10 cellular contexts compared by ENCODE assay signal in the genomic region with DNA sequence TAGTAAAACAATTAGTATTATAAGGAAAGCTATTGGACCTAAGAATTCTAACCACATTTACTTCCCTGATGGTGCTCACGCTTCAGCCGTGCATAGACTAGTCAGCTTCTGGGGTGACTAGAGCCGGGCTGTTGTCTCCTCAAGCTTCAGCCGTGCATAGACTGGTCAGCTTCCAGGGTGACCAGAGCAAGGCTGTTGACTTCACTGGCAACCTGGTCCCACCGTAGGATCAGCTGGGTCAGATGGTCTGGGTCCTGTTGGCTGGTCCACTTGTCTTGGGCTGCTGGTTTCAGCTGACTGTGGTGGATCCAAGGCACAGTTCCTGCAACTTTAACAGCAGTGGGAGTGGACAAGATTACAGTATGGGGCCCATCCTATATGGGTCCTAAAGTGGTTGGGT.
"Had no signal": no experiment of that assay in that cellular context is flagged by ENCODE, and none has a peak within 500 bp of the region (broad histone marks: within the 10 kb centered on the region; RNA-seq: fewer than 3 reads in every experiment).

No MANE protein-coding gene starts in this region.

- H3K4me2 ChIP-seq: GM23338, KMS-11 had no signal

- H3K4me3 Mint-ChIP-seq: GM23338, HFFc6 had no signal

- H3K27ac ChIP-seq: KMS-11 had no signal

- ATAC-seq: GM23338, HCT116 had no signal

- H3K4me3 ChIP-seq: GM23338, HAP-1 had no signal

- DNase-seq: HFFc6, KBM-7 had no signal

- H3K27me3 Mint-ChIP-seq: IgD-negative memory B cell had no signal

- H3K27ac Mint-ChIP-seq: GM23338, HFFc6, IgD-negative memory B cell had no signal

- H3K4me1 Mint-ChIP-seq: GM23338 had no signal

- H2AFZ ChIP-seq: GM23338 had no signal

- FAIRE-seq: H1, H54, HTR-8/SVneo had no signal

- H3K9ac ChIP-seq: KMS-11 had no signal
